Comparison of ENCODE assay signal across 10 cellular contexts in the genomic region with DNA sequence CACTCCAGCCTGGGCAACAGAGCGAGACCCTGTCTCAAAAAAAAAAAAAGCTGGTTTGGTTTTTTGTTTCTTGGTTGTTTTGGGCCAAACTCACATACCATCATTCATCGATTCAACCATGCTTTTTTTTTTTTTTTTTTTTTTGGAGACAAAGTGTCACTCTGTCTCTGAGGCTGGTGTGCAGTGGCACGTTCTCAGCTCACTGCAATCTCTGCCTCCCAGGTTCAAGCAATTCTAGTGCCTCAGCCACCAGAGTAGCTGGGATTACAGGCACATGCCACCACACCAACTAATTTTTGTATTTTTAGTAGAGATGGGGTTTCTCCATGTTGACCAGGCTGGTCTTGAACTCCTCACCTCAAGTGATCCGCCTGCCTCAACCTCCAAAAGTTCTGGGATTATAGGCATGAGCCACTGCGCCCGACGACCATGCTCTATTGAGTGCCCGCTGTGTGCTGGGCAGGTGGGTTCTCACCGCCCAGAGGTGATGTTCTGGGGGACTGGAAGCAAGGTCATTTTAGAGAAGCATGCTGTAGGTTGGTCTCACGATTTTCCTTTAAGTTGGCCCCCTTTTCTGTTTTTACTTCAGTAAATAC. TPM values are rescaled to one million over a fixed set of nuclear protein-coding genes. Genes with fewer than 3 reads are reported as not detected.
DNase-seq lines count a peak whose midpoint lies in the region; ATAC-seq and TF ChIP-seq lines count a peak whose summit lies in the region.
"Had no signal": no experiment of that assay in that cellular context is flagged by ENCODE, and none has a peak within 500 bp of the region (broad histone marks: within the 10 kb centered on the region; RNA-seq: fewer than 3 reads in every experiment).

No MANE protein-coding gene starts in this region.

- intact Hi-C loops in activated CD4-positive, alpha-beta memory T cell treated with anti-CD3 and anti-CD28 coated beads for 36 hours (cut with micrococcal nuclease) = loop anchor here (1.0 to 10.0 kb wide), 3 partner anchors 8 to 195 kb away; a partner anchor contains a TSS
- intact Hi-C loops in left lung (cut with DNase I) = no loop called here
- intact Hi-C loops in body of pancreas (cut with DNase I) = no loop called here

- peak overlapping the region; percentile 98 to 100 for H3K27ac ChIP-seq in left lung
- peak overlapping the region in 2 of 4 donors; percentile 91 to 93 for H3K27ac ChIP-seq in body of pancreas
- H3K27ac ChIP-seq: VCaP had no signal

- no peak for DNase-seq in HFFc6
- DNase-seq in activated CD4-positive, alpha-beta memory T cell treated with anti-CD3 and anti-CD28 coated beads for 36 hours = peak; percentile 42
- no peak for DNase-seq in left lung
- no peak for DNase-seq in DMS114 treated with DMSO at 0.1 percent for 48 hours (lab: John Stamatoyannopoulos, UW; ENCODE audit: unreplicated experiment)
- DNase-seq in body of pancreas = no peak
- DNase-seq in CD1c-positive myeloid dendritic cell (ENCODE audit: extremely low spot score) = no peak
- DNase-seq: glutamatergic neuron, NCI-H187 treated with DMSO at 0.1 percent for 48 hours had no signal

- H3K9me3 ChIP-seq in left lung (no peaks in the 10 kb centered on the region), body of pancreas (no peaks in the 10 kb centered on the region)

- peak overlapping the region; percentile 74 for H3K27ac Mint-ChIP-seq in HFFc6
- H3K27ac Mint-ChIP-seq in activated CD4-positive, alpha-beta memory T cell treated with anti-CD3 and anti-CD28 coated beads for 36 hours = peak overlapping the region; percentile 98
- peak overlapping the region; percentile 83 for H3K27ac Mint-ChIP-seq in stimulated activated memory B cell treated with anti-CD40 and anti-IgM and Interleukin-4, amounts not matched to agents 10 μg/mL and 1 μg/mL and 100 μg/mL, for 72 hours

- 66 to 80% methylated on average over 10 of the region's 10 CpGs for WGBS in body of pancreas, 2 donors

- no peak overlapping the region for H3K4me3 Mint-ChIP-seq in HFFc6
- H3K4me3 Mint-ChIP-seq in activated CD4-positive, alpha-beta memory T cell treated with anti-CD3 and anti-CD28 coated beads for 36 hours = peak overlapping the region; percentile 38
- H3K4me3 Mint-ChIP-seq in stimulated activated memory B cell treated with anti-CD40 and anti-IgM and Interleukin-4, amounts not matched to agents 10 μg/mL and 1 μg/mL and 100 μg/mL, for 72 hours = peak overlapping the region; percentile 10

- no peak for TF ChIP-seq POLR2A in body of pancreas (IDR thresholded peaks at IDR 0.05)

- ATAC-seq in left lung = no peak
- ATAC-seq in stimulated activated memory B cell treated with anti-CD40 and anti-IgM and Interleukin-4, amounts not matched to agents 10 μg/mL and 1 μg/mL and 100 μg/mL, for 72 hours = no peak
- no peak for ATAC-seq in body of pancreas

- no peak overlapping the region for H3K4me3 ChIP-seq in left lung
- H3K4me3 ChIP-seq in body of pancreas = no peak overlapping the region

- H3K4me1 Mint-ChIP-seq in HFFc6 (ENCODE audit: low read depth) = peaks cover 47% of the 10 kb centered on the region
- peaks cover 71% of the 10 kb centered on the region for H3K4me1 Mint-ChIP-seq in activated CD4-positive, alpha-beta memory T cell treated with anti-CD3 and anti-CD28 coated beads for 36 hours (ENCODE audit: low read depth)
- H3K4me1 Mint-ChIP-seq in stimulated activated memory B cell treated with anti-CD40 and anti-IgM and Interleukin-4, amounts not matched to agents 10 μg/mL and 1 μg/mL and 100 μg/mL, for 72 hours = peaks cover 64% of the 10 kb centered on the region

- H3K27me3 Mint-ChIP-seq in HFFc6 (ENCODE audit: insufficient read depth) = peaks cover 2% of the 10 kb centered on the region; the same call in 1 of the 2 replicates
- H3K27me3 Mint-ChIP-seq in activated CD4-positive, alpha-beta memory T cell treated with anti-CD3 and anti-CD28 coated beads for 36 hours = no peaks in the 10 kb centered on the region
- H3K27me3 Mint-ChIP-seq in stimulated activated memory B cell treated with anti-CD40 and anti-IgM and Interleukin-4, amounts not matched to agents 10 μg/mL and 1 μg/mL and 100 μg/mL, for 72 hours = no peaks in the 10 kb centered on the region

- H3K4me1 ChIP-seq in left lung (peaks cover 10 to 33% of the 10 kb centered on the region in 2 donors), body of pancreas (peaks cover 35% of the 10 kb centered on the region)

- TF ChIP-seq CTCF in HFFc6 (IDR thresholded peaks at IDR 0.05) (no peak), left lung (IDR thresholded peaks at IDR 0.05) (no peak), body of pancreas (IDR thresholded peaks at IDR 0.05) (no peak)

- CTCF ChIA-PET in activated CD4-positive, alpha-beta memory T cell treated with anti-CD3 and anti-CD28 coated beads for 36 hours (lab: Charles Lee) = interaction anchor here (1.0 to 7.9 kb wide), 4 partner anchors 9 to 39 kb away, joined by 4 to 151 read pairs (median 26); a partner anchor contains a TSS

- H3K36me3 Mint-ChIP-seq in HFFc6 (ENCODE audit: low read depth) = no peaks in the 10 kb centered on the region; the same call in 1 of the 2 replicates
- H3K36me3 Mint-ChIP-seq in activated CD4-positive, alpha-beta memory T cell treated with anti-CD3 and anti-CD28 coated beads for 36 hours = peaks cover 7% of the 10 kb centered on the region
- H3K36me3 Mint-ChIP-seq in stimulated activated memory B cell treated with anti-CD40 and anti-IgM and Interleukin-4, amounts not matched to agents 10 μg/mL and 1 μg/mL and 100 μg/mL, for 72 hours = no peaks in the 10 kb centered on the region

- H3K36me3 ChIP-seq in left lung = no peaks in the 10 kb centered on the region
- H3K36me3 ChIP-seq in body of pancreas (replicated peaks in 1 of 2; ENCODE audit: insufficient read depth in 1 of 2, low read depth in 2 of 2) = no peaks in the 10 kb centered on the region

- H3K27me3 ChIP-seq in left lung = no peaks in the 10 kb centered on the region
- H3K27me3 ChIP-seq in body of pancreas = no peaks in the 10 kb centered on the region

- POLR2A ChIA-PET in activated CD4-positive, alpha-beta memory T cell treated with anti-CD3 and anti-CD28 coated beads for 36 hours (lab: Charles Lee) = interaction anchor here (5.4 to 6.5 kb wide), 2 partner anchors 10 to 14 kb away, joined by 97 to 416 read pairs; a partner anchor contains a TSS

- H3K9me3 Mint-ChIP-seq in HFFc6 = no peaks in the 10 kb centered on the region
- H3K9me3 Mint-ChIP-seq in activated CD4-positive, alpha-beta memory T cell treated with anti-CD3 and anti-CD28 coated beads for 36 hours = peaks cover 2% of the 10 kb centered on the region
- H3K9me3 Mint-ChIP-seq in stimulated activated memory B cell treated with anti-CD40 and anti-IgM and Interleukin-4, amounts not matched to agents 10 μg/mL and 1 μg/mL and 100 μg/mL, for 72 hours = no peaks in the 10 kb centered on the region

RNA-seq across cellular contexts. Expression of a gene that starts 8.1 kb away (rescaled TPM):
- 10 to 100 TPM; 70.3 to 99.9 (median 91.7) TPM for total RNA-seq in HFFc6 (2021; fragmentation: NEBNext Ultra II Directional; extraction: Animal tissue kit (Norgen Biotek cat#: 25700))
- total RNA-seq in activated CD4-positive, alpha-beta memory T cell treated with anti-CD3 and anti-CD28 coated beads for 36 hours = 100 to 1,000 TPM; 232 to 236 TPM
- total RNA-seq in left lung (100 to 1,000 TPM; 179 to 232 TPM), body of pancreas (100 to 1,000 TPM; 250 to 607 TPM)

RNA-seq across cellular contexts. Expression of a gene that starts 15.3 kb away (rescaled TPM):
- under 1 TPM; 0.40 to 0.87 (median 0.55) TPM for total RNA-seq in HFFc6 (2021; fragmentation: NEBNext Ultra II Directional; extraction: Animal tissue kit (Norgen Biotek cat#: 25700))
- under 1 TPM; 0.36 to 0.39 TPM for total RNA-seq in activated CD4-positive, alpha-beta memory T cell treated with anti-CD3 and anti-CD28 coated beads for 36 hours
- total RNA-seq in left lung (1 to 10 TPM; 3.0 to 5.8 TPM), body of pancreas (1 to 10 TPM; 5.6 to 7.0 TPM)

RNA-seq across cellular contexts. Expression of a gene that starts 33.3 kb away (rescaled TPM):
- 100 to 1,000 TPM; 175 to 217 (median 202) TPM for total RNA-seq in HFFc6 (2021; fragmentation: NEBNext Ultra II Directional; extraction: Animal tissue kit (Norgen Biotek cat#: 25700))
- total RNA-seq in activated CD4-positive, alpha-beta memory T cell treated with anti-CD3 and anti-CD28 coated beads for 36 hours = 100 to 1,000 TPM; 356 to 361 TPM
- total RNA-seq in left lung (100 to 1,000 TPM in 1 of 2 donors, 10 to 100 TPM in 1; 87.8 to 121 TPM), body of pancreas (10 to 100 TPM; 45.7 to 94.6 TPM)

RNA-seq across cellular contexts. Expression of a gene that starts 50.8 kb away (rescaled TPM):
- total RNA-seq in HFFc6 (2021; fragmentation: NEBNext Ultra II Directional; extraction: Animal tissue kit (Norgen Biotek cat#: 25700)) = 10 to 100 TPM; 30.5 to 54.1 (median 32.4) TPM
- 10 to 100 TPM; 29.0 to 30.8 TPM for total RNA-seq in activated CD4-positive, alpha-beta memory T cell treated with anti-CD3 and anti-CD28 coated beads for 36 hours
- total RNA-seq in left lung = 10 to 100 TPM; 36.7 to 39.5 TPM
- 10 to 100 TPM; 22.1 to 37.6 TPM for total RNA-seq in body of pancreas
